ENCODE assay signal across 8 cellular contexts in genomic region chr12:64759035-64759894, GRCh38. TPM values are rescaled to one million over a fixed set of nuclear protein-coding genes. Genes with fewer than 3 reads are reported as not detected.
DNase-seq lines count a peak whose midpoint lies in the region; ATAC-seq and TF ChIP-seq lines count a peak whose summit lies in the region.

GNS (minus strand) TSS chr12:64759406; CDS start chr12:64759276, 130 bp downstream.

- H3K23ac ChIP-seq in trophoblast cell (ENCODE audit: low read length) = peak within 1 kb of the TSS; percentile 9

- H3K9ac ChIP-seq in adipocyte (ENCODE audit: low read length) (peak within 1 kb of the TSS; percentile 92), trophoblast cell (ENCODE audit: low read length) (peak within 1 kb of the TSS; percentile 81)

- H4K91ac ChIP-seq in trophoblast cell (ENCODE audit: low read depth, low read length) = peak within 1 kb of the TSS; percentile 95

- no peaks in the 10 kb centered on the region for H3K27me3 ChIP-seq in adipocyte (replicated peaks; ENCODE audit: control insufficient read depth, insufficient read depth, low read length)
- no peaks in the 10 kb centered on the region for H3K27me3 ChIP-seq in cardiac muscle cell
- no peaks in the 10 kb centered on the region for H3K27me3 ChIP-seq in trophoblast cell (ENCODE audit: insufficient read depth, low read length)
- H3K27me3 ChIP-seq in transverse colon = no peaks in the 10 kb centered on the region

- H4K8ac ChIP-seq in trophoblast cell (ENCODE audit: low read depth, low read length) = peak within 1 kb of the TSS; percentile 98

- peak within 1 kb of the TSS; percentile 53 for H2BK12ac ChIP-seq in trophoblast cell (ENCODE audit: low read length)

- H3K27ac ChIP-seq in cardiac muscle cell = peak within 1 kb of the TSS; percentile 90
- H3K27ac ChIP-seq in trophoblast cell (ENCODE audit: low read depth, low read length) = peak within 1 kb of the TSS; percentile 68
- peak within 1 kb of the TSS; percentile 92 to 94 (median 94) for H3K27ac ChIP-seq in transverse colon

- peak within 1 kb of the TSS; percentile 93 for H4K12ac ChIP-seq in trophoblast cell (ENCODE audit: low read depth, low read length)

- in situ Hi-C loops in transverse colon (cut with MboI; ENCODE audit: low pct_ligation_motif_present in 1 of 4, low pct_unique_long_range_greater_than_20kb in 1 of 4, low sequenced_read_pairs in 3 of 4) = no loop called here

- H3K4me3 ChIP-seq in adipocyte (ENCODE audit: low read length) (peak within 1 kb of the TSS; percentile 93), cardiac muscle cell (peak within 1 kb of the TSS; percentile 88), trophoblast cell (ENCODE audit: low read depth, low read length) (peak within 1 kb of the TSS; percentile 90), transverse colon (peak within 1 kb of the TSS; percentile 83 to 99 (median 98))

- H3K79me1 ChIP-seq in trophoblast cell (ENCODE audit: low read length) = peaks cover 9% of the 10 kb centered on the region

- peak within 1 kb of the TSS; percentile 93 for H2BK120ac ChIP-seq in trophoblast cell (ENCODE audit: insufficient read depth, low read length, poor library complexity)

- TF ChIP-seq CTCF in cardiac muscle cell (IDR thresholded peaks at IDR 0.05; ENCODE audit: low read depth, low read length) (no peak), transverse colon (IDR thresholded peaks at IDR 0.05) (no peak)

- TF ChIP-seq POLR2A in GM10847 (IDR thresholded peaks at IDR 0.05; ENCODE audit: extremely low read depth, insufficient read length) (peak; percentile 28), transverse colon (IDR thresholded peaks at IDR 0.05) (peak; percentile 32)

- peak within 1 kb of the TSS; percentile 84 for H3K4me2 ChIP-seq in trophoblast cell (ENCODE audit: low read length)

- WGBS in trophoblast cell (ENCODE audit: extremely low coverage, insufficient coverage, insufficient read length) = no CpG with 5 or more reads among the region's 67 CpGs
- 0 to 1% methylated on average over 25 to 65 of the region's 67 CpGs for WGBS in transverse colon (ENCODE audit: low coverage in 1 of 2), 2 donors

- H3K18ac ChIP-seq in trophoblast cell (ENCODE audit: low read length) = peak within 1 kb of the TSS; percentile 94

- peak; percentile 89 for ATAC-seq in HG02759 (IDR thresholded peaks at IDR 0.05; ENCODE audit: unreplicated experiment)

- peaks cover 6% of the 10 kb centered on the region for H3K79me2 ChIP-seq in trophoblast cell (ENCODE audit: control insufficient read depth, insufficient read depth, low read length, poor library complexity)

- H2AK5ac ChIP-seq in trophoblast cell (ENCODE audit: low read length) = peak within 1 kb of the TSS; percentile 65

- peak within 1 kb of the TSS; percentile 84 for H2BK5ac ChIP-seq in trophoblast cell (ENCODE audit: low read depth, low read length, poor library complexity)

- H3K9me3 ChIP-seq in adipocyte (ENCODE audit: control insufficient read depth, low read length) = no peaks in the 10 kb centered on the region
- H3K9me3 ChIP-seq in cardiac muscle cell (ENCODE audit: low read depth) = no peaks in the 10 kb centered on the region
- no peaks in the 10 kb centered on the region for H3K9me3 ChIP-seq in trophoblast cell (ENCODE audit: insufficient read depth, low read depth, low read length)
- H3K9me3 ChIP-seq in transverse colon = no peaks in the 10 kb centered on the region

- no peak for TF ChIP-seq EP300 in transverse colon (IDR thresholded peaks at IDR 0.05; ENCODE audit: low read depth)

- peaks cover 24% of the 10 kb centered on the region for H3K4me1 ChIP-seq in adipocyte (ENCODE audit: control insufficient read depth, insufficient read depth, low read length)
- H3K4me1 ChIP-seq in cardiac muscle cell (ENCODE audit: low read depth) = no peaks in the 10 kb centered on the region
- H3K4me1 ChIP-seq in trophoblast cell (ENCODE audit: control insufficient read depth in 1 of 2, insufficient read depth in 2 of 2, low read length in 2 of 2) = peaks cover 5 to 6% of the 10 kb centered on the region in 2 experiments
- H3K4me1 ChIP-seq in transverse colon = peaks cover 5 to 32% (median 8%) of the 10 kb centered on the region in 4 donors

- intact Hi-C loops in transverse colon (cut with DNase I; ENCODE audit: low total_unique reads) = no loop called here

- H3K4ac ChIP-seq in trophoblast cell (ENCODE audit: low read depth, low read length) = peak within 1 kb of the TSS; percentile 75

- H3K36me3 ChIP-seq in adipocyte (ENCODE audit: control insufficient read depth, insufficient read depth, low read length, severe bottlenecking) (peaks cover 3% of the 10 kb centered on the region), cardiac muscle cell (no peaks in the 10 kb centered on the region), trophoblast cell (ENCODE audit: control insufficient read depth in 1 of 2, insufficient read depth in 2 of 2, low read length in 2 of 2) (peaks cover 0 to 2% of the 10 kb centered on the region in 2 experiments), transverse colon (no peaks in the 10 kb centered on the region)

- peak within 1 kb of the TSS; percentile 94 for H3K14ac ChIP-seq in trophoblast cell (ENCODE audit: low read length)

- H2AFZ ChIP-seq in trophoblast cell (ENCODE audit: insufficient read depth, low read length, poor library complexity) = peak within 1 kb of the TSS; percentile 100

- peak; percentile 86 for DNase-seq in NCI-H1417 treated with DMSO at 0.1 percent for 48 hours (lab: John Stamatoyannopoulos, UW)
- DNase-seq in SW480 (ENCODE audit: low spot score) = peak; percentile 88
- DNase-seq in adipocyte (ENCODE audit: low read depth) = peak; percentile 98
- DNase-seq in cardiac muscle cell (ENCODE audit: low read depth in 1 of 2, low spot score in 1 of 2) = peak; percentile 97
- DNase-seq in trophoblast cell = peak; percentile 95 to 97
- peak; percentile 98 for DNase-seq in transverse colon

RNA-seq across cellular contexts. Expression of gene GNS, which starts in this region (rescaled TPM):
- total RNA-seq in cardiac muscle cell (45.5 and 51.8 TPM in 2 replicates), transverse colon (10 to 100 TPM; 22.3 to 67.0 (median 48.3) TPM)
- 44.0 and 50.2 TPM in 2 replicates for polyA plus RNA-seq in cardiac muscle cell
- polyA plus RNA-seq in trophoblast cell (2013) = 59.1 and 61.4 TPM in 2 replicates

Comparison
In these comparisons a context has a peak if more than half of its experiments do, and no peak if none do; other contexts are left out.
1. Peak in every context shown above with its lines: DNase-seq, ATAC-seq, H3K4me3 ChIP-seq and H3K27ac ChIP-seq.